In genomic region chr2:117850461-117850860, GRCh38 we compare ENCODE assay signal across 15 cellular contexts. TPM values are rescaled to one million over a fixed set of nuclear protein-coding genes. Genes with fewer than 3 reads are reported as not detected.
DNase-seq lines count a peak whose midpoint lies in the region; TF ChIP-seq lines count a peak whose summit lies in the region.
"Had no signal": no experiment of that assay in that cellular context is flagged by ENCODE, and none has a peak within 500 bp of the region (broad histone marks: within the 10 kb centered on the region; RNA-seq: fewer than 3 reads in every experiment).

No MANE protein-coding gene starts in this region.

- H3K36me3 ChIP-seq in endodermal cell (ENCODE audit: control insufficient read depth, insufficient read depth, low read length) (no peaks in the 10 kb centered on the region), mesendoderm (ENCODE audit: control insufficient read depth, insufficient read depth, low read length) (no peaks in the 10 kb centered on the region), sigmoid colon (no peaks in the 10 kb centered on the region)
- H3K36me3 ChIP-seq: BLaER1, HAP-1 had no signal

- H3K4me3 ChIP-seq in endodermal cell (ENCODE audit: low read length) = no peak overlapping the region
- H3K4me3 ChIP-seq in mesendoderm (ENCODE audit: low read length) = no peak overlapping the region
- no peak overlapping the region for H3K4me3 ChIP-seq in sigmoid colon
- H3K4me3 ChIP-seq: BLaER1, HAP-1 had no signal

- no peak overlapping the region for H3K56ac ChIP-seq in mesendoderm (ENCODE audit: low read length)

- H3K4ac ChIP-seq in mesendoderm (ENCODE audit: low read depth, low read length) = no peak overlapping the region

- TF ChIP-seq POLR2A in sigmoid colon (IDR thresholded peaks at IDR 0.05) = no peak

- H2BK5ac ChIP-seq in mesendoderm (ENCODE audit: low read length) = no peak overlapping the region

- H3K27me3 Mint-ChIP-seq in endodermal cell (ENCODE audit: insufficient read depth) = peaks cover 53% of the 10 kb centered on the region
- peaks cover 31% of the 10 kb centered on the region for H3K27me3 Mint-ChIP-seq in activated CD4-positive, alpha-beta T cell treated with anti-CD3 and anti-CD28 coated beads, Interleukin-2, amount 10 ng/mL, durations not matched to agents 24 days and 14 days

- H3K79me2 ChIP-seq in mesendoderm (ENCODE audit: control insufficient read depth, insufficient read depth, low read length) = no peaks in the 10 kb centered on the region

- H3K79me1 ChIP-seq in mesendoderm (ENCODE audit: low read length) = no peaks in the 10 kb centered on the region

- H3K9me3 Mint-ChIP-seq in endodermal cell = peaks cover 18% of the 10 kb centered on the region
- H3K9me3 Mint-ChIP-seq in activated CD4-positive, alpha-beta T cell treated with anti-CD3 and anti-CD28 coated beads, Interleukin-2, amount 10 ng/mL, durations not matched to agents 24 days and 14 days = no peaks in the 10 kb centered on the region
- H3K9me3 Mint-ChIP-seq: HFFc6 had no signal

- peak overlapping the region; percentile 93 for H3K27ac Mint-ChIP-seq in endodermal cell
- H3K27ac Mint-ChIP-seq in activated CD4-positive, alpha-beta T cell treated with anti-CD3 and anti-CD28 coated beads, Interleukin-2, amount 10 ng/mL, durations not matched to agents 24 days and 14 days = no peak overlapping the region
- H3K27ac Mint-ChIP-seq: HFFc6 had no signal

- DNase-seq in NCI-H2171 treated with DMSO at 0.1 percent for 48 hours (lab: John Stamatoyannopoulos, UW) = peak; percentile 32
- no peak for DNase-seq in NCI-H2171 (lab: John Stamatoyannopoulos, UW)
- DNase-seq in endodermal cell = no peak
- DNase-seq in mesendoderm = peak; percentile 93
- no peak for DNase-seq in NOMO-1 treated with dmso at 0.1 percent for 144 hours (lab: John Stamatoyannopoulos, UW; ENCODE audit: unreplicated experiment)
- DNase-seq in sigmoid colon = no peak
- no peak for DNase-seq in activated CD4-positive, alpha-beta T cell treated with anti-CD3 and anti-CD28 coated beads, Interleukin-2, amount 10 ng/mL, durations not matched to agents 24 days and 14 days
- DNase-seq: 8988T; AML-193; Caco-2; CD8-positive, alpha-beta memory T cell; GOT3; HFFc6 had no signal

- H2AK5ac ChIP-seq in mesendoderm (ENCODE audit: low read length) = no peak overlapping the region

- H3K4me1 ChIP-seq in endodermal cell (ENCODE audit: control insufficient read depth, insufficient read depth, low read length) (peaks cover 22% of the 10 kb centered on the region), mesendoderm (ENCODE audit: control insufficient read depth, low read depth, low read length) (peaks cover 17% of the 10 kb centered on the region), sigmoid colon (no peaks in the 10 kb centered on the region)
- H3K4me1 ChIP-seq: Caco-2, HAP-1 had no signal

- H3K27me3 ChIP-seq in endodermal cell (ENCODE audit: control insufficient read depth, insufficient read depth, low read length, poor library complexity, severe bottlenecking) (peaks cover 10% of the 10 kb centered on the region), mesendoderm (ENCODE audit: insufficient read depth, low read length, poor library complexity) (no peaks in the 10 kb centered on the region), sigmoid colon (peaks cover 0 to 28% (median 7%) of the 10 kb centered on the region in 3 donors)
- H3K27me3 ChIP-seq: BLaER1 had no signal

- peaks cover 8% of the 10 kb centered on the region for H3K36me3 Mint-ChIP-seq in endodermal cell (ENCODE audit: low read depth)
- H3K36me3 Mint-ChIP-seq in activated CD4-positive, alpha-beta T cell treated with anti-CD3 and anti-CD28 coated beads, Interleukin-2, amount 10 ng/mL, durations not matched to agents 24 days and 14 days (ENCODE audit: low read depth) = no peaks in the 10 kb centered on the region

- H3K9ac ChIP-seq in endodermal cell (ENCODE audit: extremely low read depth, low read length, poor library complexity, severe bottlenecking) (no peak overlapping the region), mesendoderm (ENCODE audit: low read length) (no peak overlapping the region)
- H3K9ac ChIP-seq: BLaER1 had no signal

- H2BK120ac ChIP-seq in mesendoderm (ENCODE audit: low read depth, low read length) = no peak overlapping the region

- H3K4me1 Mint-ChIP-seq in endodermal cell = peaks cover 54% of the 10 kb centered on the region
- H3K4me1 Mint-ChIP-seq in activated CD4-positive, alpha-beta T cell treated with anti-CD3 and anti-CD28 coated beads, Interleukin-2, amount 10 ng/mL, durations not matched to agents 24 days and 14 days = no peaks in the 10 kb centered on the region
- H3K4me1 Mint-ChIP-seq: CD8-positive, alpha-beta memory T cell had no signal

- TF ChIP-seq EP300 in sigmoid colon (IDR thresholded peaks at IDR 0.05) = no peak

- H2BK15ac ChIP-seq in mesendoderm (replicated peaks; ENCODE audit: low read depth) = no peak overlapping the region

- H3K4me2 ChIP-seq in mesendoderm (ENCODE audit: low read length) = no peak overlapping the region
- H3K4me2 ChIP-seq: BLaER1 had no signal

- peak overlapping the region; percentile 40 for H3K4me3 Mint-ChIP-seq in endodermal cell
- no peak overlapping the region for H3K4me3 Mint-ChIP-seq in activated CD4-positive, alpha-beta T cell treated with anti-CD3 and anti-CD28 coated beads, Interleukin-2, amount 10 ng/mL, durations not matched to agents 24 days and 14 days
- H3K4me3 Mint-ChIP-seq: CD8-positive, alpha-beta memory T cell; HFFc6 had no signal

- no peak overlapping the region for H4K5ac ChIP-seq in mesendoderm (ENCODE audit: low read length)

- H4K8ac ChIP-seq in mesendoderm (ENCODE audit: low read depth, low read length) = no peak overlapping the region

- H3K9me3 ChIP-seq in endodermal cell (ENCODE audit: control insufficient read depth, low read length) (peaks cover 15% of the 10 kb centered on the region), sigmoid colon (no peaks in the 10 kb centered on the region)
- H3K9me3 ChIP-seq: Caco-2, HAP-1 had no signal

- WGBS in endodermal cell (ENCODE audit: insufficient coverage in 1 of 2, insufficient read length in 1 of 2), 2 experiments = 7 to 25% methylated on average over 2 to 4 of the region's 4 CpGs
- WGBS in mesendoderm (ENCODE audit: extremely low coverage, insufficient coverage, low lambda C conversion rate) = no CpG with 5 or more reads among the region's 4 CpGs
- 9 to 15% methylated on average over 4 of the region's 4 CpGs for WGBS in sigmoid colon, 2 donors

- H3K27ac ChIP-seq in endodermal cell (ENCODE audit: low read depth, low read length) = no peak overlapping the region
- H3K27ac ChIP-seq in mesendoderm (ENCODE audit: low read depth, low read length) = no peak overlapping the region
- no peak overlapping the region for H3K27ac ChIP-seq in sigmoid colon
- H3K27ac ChIP-seq: BLaER1 had no signal

- H3K23ac ChIP-seq in mesendoderm (ENCODE audit: low read length) = no peak overlapping the region

- TF ChIP-seq CTCF in endodermal cell (conservative IDR thresholded peaks at IDR 0.05) (no peak), sigmoid colon (IDR thresholded peaks at IDR 0.05) (no peak)

- no peak overlapping the region for H3K18ac ChIP-seq in mesendoderm (ENCODE audit: low read length)

- intact Hi-C loops in sigmoid colon (cut with DNase I) = no loop called here
- intact Hi-C loops in activated CD4-positive, alpha-beta T cell treated with anti-CD3 and anti-CD28 coated beads, Interleukin-2, amount 10 ng/mL, durations not matched to agents 24 days and 14 days (cut with micrococcal nuclease) = no loop called here

RNA-seq across cellular contexts. Expression of gene DDX18, which starts 36.0 kb away (rescaled TPM):
- total RNA-seq in endodermal cell (10 to 100 TPM; 63.6 to 70.4 TPM), sigmoid colon (10 to 100 TPM; 33.0 to 41.0 (median 37.5) TPM)
- 51.9 TPM for polyA plus RNA-seq in endodermal cell (2013, experiment 1 of 2)
- polyA plus RNA-seq in endodermal cell (2013, experiment 2 of 2) = 54.8 TPM
- polyA plus RNA-seq in mesendoderm (2013, experiment 1 of 2) = 151 TPM
- polyA plus RNA-seq in mesendoderm (2013, experiment 2 of 2) = 155 TPM
- polyA plus RNA-seq in sigmoid colon = 10 to 100 TPM; 18.0 to 32.0 (median 19.7) TPM
- 150 and 157 TPM in 2 replicates for total RNA-seq in activated CD4-positive, alpha-beta T cell treated with anti-CD3 and anti-CD28 coated beads, Interleukin-2, amount 10 ng/mL, durations not matched to agents 24 days and 14 days

Comparison
In these comparisons a context has a peak if more than half of its experiments do, and no peak if none do; other contexts are left out.
1. DNase-seq: peak in NCI-H2171 treated with DMSO at 0.1 percent for 48 hours (single experiment) and mesendoderm (single experiment); none in NCI-H2171 (single experiment), endodermal cell (single experiment), NOMO-1 treated with dmso at 0.1 percent for 144 hours (single experiment), sigmoid colon (single experiment) and activated CD4-positive, alpha-beta T cell treated with anti-CD3 and anti-CD28 coated beads, Interleukin-2, amount 10 ng/mL, durations not matched to agents 24 days and 14 days (single experiment).